Comparison of ENCODE assay signal across 22 cellular contexts in the genomic region with DNA sequence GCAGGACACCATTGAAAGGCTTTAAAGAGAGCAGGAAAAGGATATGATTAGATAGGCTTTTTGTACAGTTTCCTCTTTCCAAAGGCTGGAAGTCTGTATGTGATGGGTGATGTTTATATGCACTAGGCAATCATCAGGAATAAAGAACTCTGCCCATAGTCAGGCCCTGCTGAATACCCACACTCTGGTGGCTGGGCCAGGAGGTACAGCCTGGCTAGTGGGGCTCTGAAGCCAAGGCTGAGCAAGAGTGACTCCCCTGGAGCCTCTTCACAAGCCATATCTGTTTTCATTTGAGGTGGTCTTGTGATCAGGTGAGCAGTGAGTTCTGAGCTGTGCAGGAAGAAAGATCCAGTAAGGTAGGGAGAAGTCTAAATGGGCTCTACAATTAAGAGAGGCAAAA.
DNase-seq lines count a peak whose midpoint lies in the region; ATAC-seq, FAIRE-seq and TF ChIP-seq lines count a peak whose summit lies in the region.
"Had no signal": no experiment of that assay in that cellular context is flagged by ENCODE, and none has a peak within 500 bp of the region (broad histone marks: within the 10 kb centered on the region; RNA-seq: fewer than 3 reads in every experiment).

No MANE protein-coding gene starts in this region.

- FAIRE-seq in HepG2 (lab: Jason Lieb, UNC): no peak
- FAIRE-seq: G401.6, HTR-8/SVneo had no signal

- H3K4me2 ChIP-seq in HepG2 (ENCODE audit: low read depth, low read length): no peak overlapping the region

- H3K27ac Mint-ChIP-seq in endothelial cell (ENCODE audit: unreplicated experiment): peak overlapping the region; percentile 55
- H3K27ac Mint-ChIP-seq: B cell; CD8-positive, alpha-beta T cell had no signal

- in situ Hi-C loops in HepG2 (cut with HindIII; ENCODE audit: extremely low pct_ligation_motif_present, low pct_unique_long_range_greater_than_20kb) (loop anchor here (25.0 kb wide), 1 partner anchor 711 kb away; no protein-coding TSS in a partner anchor), ACHN (cut with HindIII; ENCODE audit: low pct_ligation_motif_present, low pct_unique_long_range_greater_than_20kb, low sequenced_read_pairs) (no loop called here)

- H3K36me3 Mint-ChIP-seq in endothelial cell (ENCODE audit: low read depth, unreplicated experiment): no peaks in the 10 kb centered on the region
- H3K36me3 Mint-ChIP-seq: CD8-positive, alpha-beta T cell had no signal

- TF ChIP-seq CTCF in HepG2 (CRISPR knock-in tag; IDR thresholded peaks at IDR 0.05): no peak
- TF ChIP-seq CTCF in right lobe of liver (IDR thresholded peaks at IDR 0.05): no peak
- no peak for TF ChIP-seq CTCF in endothelial cell (IDR thresholded peaks at IDR 0.05; ENCODE audit: unreplicated experiment)
- no peak for TF ChIP-seq CTCF in Peyer's patch (IDR thresholded peaks at IDR 0.05)

- no peak overlapping the region for H3K9ac ChIP-seq in HepG2 (ENCODE audit: insufficient read depth, low read depth, low read length)

- H3K27me3 Mint-ChIP-seq in endothelial cell (ENCODE audit: unreplicated experiment): no peaks in the 10 kb centered on the region

- POLR2A ChIA-PET in HepG2 (lab: Yijun Ruan, JAX): no interaction called here

- no TSS peak for BruUV-seq in HepG2 (replicated peaks; lab: Mats Ljungman, UMichigan)

- TF ChIP-seq EP300 in HepG2 (IDR thresholded peaks at IDR 0.05; ENCODE audit: low read depth in 2 of 2, low read length in 2 of 2) (no peak), HepG2 (CRISPR knock-in tag; IDR thresholded peaks at IDR 0.05; ENCODE audit: borderline replicate concordance) (no peak)

- H3K36me3 ChIP-seq in HepG2 (replicated peaks in 1 of 2; ENCODE audit: control insufficient read depth in 1 of 2, insufficient read depth in 2 of 2, low read length in 2 of 2) (no peaks in the 10 kb centered on the region), right lobe of liver (no peaks in the 10 kb centered on the region), Peyer's patch (no peaks in the 10 kb centered on the region)
- H3K36me3 ChIP-seq: MG63 had no signal

- H3K9me3 ChIP-seq in HepG2 (ENCODE audit: low read length): no peaks in the 10 kb centered on the region
- no peaks in the 10 kb centered on the region for H3K9me3 ChIP-seq in right lobe of liver
- no peaks in the 10 kb centered on the region for H3K9me3 ChIP-seq in Peyer's patch
- H3K9me3 ChIP-seq: Caco-2, MG63 had no signal

- H2AFZ ChIP-seq in HepG2 (ENCODE audit: low read length): no peak overlapping the region

- intact Hi-C loops in HepG2 (cut with micrococcal nuclease; ENCODE audit: unreplicated experiment): no loop called here
- intact Hi-C loops in right lobe of liver (cut with DNase I): no loop called here

- DNase-seq in HepG2 (ENCODE audit: low spot score) (no peak), right lobe of liver (no peak), NCI-H2227 (lab: John Stamatoyannopoulos, UW; ENCODE audit: unreplicated experiment) (peak; percentile 3), endothelial cell (ENCODE audit: low spot score) (no peak), substantia nigra (lab: John Stamatoyannopoulos, UW) (no peak), SK-N-DZ (ENCODE audit: low spot score) (no peak), Peyer's patch (no peak), ACHN (no peak)
- DNase-seq: 8988T; Caco-2; CD8-positive, alpha-beta T cell; H9; KG1; MG63; NCI-H2029; NCI-H526 treated with DMSO at 0.1 percent for 48 hours; SIG-M5 had no signal

- no peak overlapping the region for H3K4me3 ChIP-seq in HepG2 (replicated peaks in 1 of 3; ENCODE audit: insufficient read depth in 1 of 3, low read depth in 2 of 3, low read length in 3 of 3)
- H3K4me3 ChIP-seq in right lobe of liver: no peak overlapping the region
- H3K4me3 ChIP-seq in Peyer's patch: no peak overlapping the region
- H3K4me3 ChIP-seq: MG63 had no signal

- H3K79me2 ChIP-seq in HepG2 (ENCODE audit: insufficient read depth, low read length): no peaks in the 10 kb centered on the region

- no peak overlapping the region for H3K4me3 Mint-ChIP-seq in endothelial cell (ENCODE audit: unreplicated experiment)
- H3K4me3 Mint-ChIP-seq: B cell; CD8-positive, alpha-beta T cell; H9 had no signal

- no peaks in the 10 kb centered on the region for H3K27me3 ChIP-seq in HepG2 (ENCODE audit: control insufficient read depth in 1 of 2, insufficient read depth in 2 of 2, low read length in 2 of 2)
- H3K27me3 ChIP-seq in right lobe of liver: no peaks in the 10 kb centered on the region
- no peaks in the 10 kb centered on the region for H3K27me3 ChIP-seq in Peyer's patch
- H3K27me3 ChIP-seq: MG63 had no signal

- ATAC-seq in HepG2: peak; percentile 46; the same call in 2 of the 3 replicates
- no peak for ATAC-seq in right lobe of liver
- ATAC-seq: CD8-positive, alpha-beta T cell; Panc1 had no signal

- H3K27ac ChIP-seq in HepG2 (ENCODE audit: extremely low read length, insufficient read depth, low read length) (no peak overlapping the region), right lobe of liver (no peak overlapping the region), substantia nigra (ENCODE audit: low read depth, low read length, poor library complexity, severe bottlenecking) (peak overlapping the region; percentile 2), Peyer's patch (no peak overlapping the region)
- H3K27ac ChIP-seq: C4-2B had no signal

- TF ChIP-seq POLR2A in HepG2 (IDR thresholded peaks at IDR 0.05; ENCODE audit: insufficient read depth in 1 of 2, low read depth in 2 of 2, low read length in 2 of 2) (no peak), right lobe of liver (IDR thresholded peaks at IDR 0.05) (no peak), Peyer's patch (IDR thresholded peaks at IDR 0.05) (no peak)

- TF ChIP-seq RAD21 in HepG2 (CRISPR knock-in tag; IDR thresholded peaks at IDR 0.05): no peak

- H3K9me3 Mint-ChIP-seq in endothelial cell (ENCODE audit: unreplicated experiment): no peaks in the 10 kb centered on the region
- H3K9me3 Mint-ChIP-seq: CD8-positive, alpha-beta T cell; H9 had no signal

- no peaks in the 10 kb centered on the region for H4K20me1 ChIP-seq in HepG2 (ENCODE audit: insufficient read depth, low read length)

- no peaks in the 10 kb centered on the region for H3K4me1 ChIP-seq in HepG2 (ENCODE audit: insufficient read depth, low read length)
- H3K4me1 ChIP-seq in right lobe of liver: no peaks in the 10 kb centered on the region
- H3K4me1 ChIP-seq in Peyer's patch: no peaks in the 10 kb centered on the region
- H3K4me1 ChIP-seq: Caco-2 had no signal

- CTCF ChIA-PET in HepG2 (lab: Yijun Ruan, JAX; ENCODE audit: low intra/inter-chr PET ratio, low total read pairs): no interaction called here

- peaks cover 12% of the 10 kb centered on the region for H3K4me1 Mint-ChIP-seq in endothelial cell (ENCODE audit: unreplicated experiment)
- H3K4me1 Mint-ChIP-seq: B cell, H9 had no signal

TF ChIP-seq in HepG2, 621 proteins besides CTCF, POLR2A, EP300 and RAD21 (continues in another document):
- TF ChIP-seq ZNF839 (CRISPR knock-in tag; IDR thresholded peaks at IDR 0.05; ENCODE audit: borderline replicate concordance) (no peak), GRHL1 (CRISPR knock-in tag; conservative IDR thresholded peaks at IDR 0.05) (no peak), ETV5 (CRISPR knock-in tag; IDR thresholded peaks at IDR 0.05; ENCODE audit: borderline replicate concordance) (no peak), GTF2F1 (IDR thresholded peaks at IDR 0.05; ENCODE audit: low read length) (no peak), HMGA1 (CRISPR knock-in tag; conservative IDR thresholded peaks at IDR 0.05) (no peak), NR0B2 (CRISPR knock-in tag; IDR thresholded peaks at IDR 0.05) (no peak), ZNF747 (CRISPR knock-in tag; IDR thresholded peaks at IDR 0.05; ENCODE audit: borderline replicate concordance) (no peak)
- TF ChIP-seq, protein P1, sequence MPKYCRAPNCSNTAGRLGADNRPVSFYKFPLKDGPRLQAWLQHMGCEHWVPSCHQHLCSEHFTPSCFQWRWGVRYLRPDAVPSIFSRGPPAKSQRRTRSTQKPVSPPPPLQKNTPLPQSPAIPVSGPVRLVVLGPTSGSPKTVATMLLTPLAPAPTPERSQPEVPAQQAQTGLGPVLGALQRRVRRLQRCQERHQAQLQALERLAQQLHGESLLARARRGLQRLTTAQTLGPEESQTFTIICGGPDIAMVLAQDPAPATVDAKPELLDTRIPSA (CRISPR knock-in tag; IDR thresholded peaks at IDR 0.05; ENCODE audit: borderline replicate concordance): no peak
- TF ChIP-seq, protein P2, sequence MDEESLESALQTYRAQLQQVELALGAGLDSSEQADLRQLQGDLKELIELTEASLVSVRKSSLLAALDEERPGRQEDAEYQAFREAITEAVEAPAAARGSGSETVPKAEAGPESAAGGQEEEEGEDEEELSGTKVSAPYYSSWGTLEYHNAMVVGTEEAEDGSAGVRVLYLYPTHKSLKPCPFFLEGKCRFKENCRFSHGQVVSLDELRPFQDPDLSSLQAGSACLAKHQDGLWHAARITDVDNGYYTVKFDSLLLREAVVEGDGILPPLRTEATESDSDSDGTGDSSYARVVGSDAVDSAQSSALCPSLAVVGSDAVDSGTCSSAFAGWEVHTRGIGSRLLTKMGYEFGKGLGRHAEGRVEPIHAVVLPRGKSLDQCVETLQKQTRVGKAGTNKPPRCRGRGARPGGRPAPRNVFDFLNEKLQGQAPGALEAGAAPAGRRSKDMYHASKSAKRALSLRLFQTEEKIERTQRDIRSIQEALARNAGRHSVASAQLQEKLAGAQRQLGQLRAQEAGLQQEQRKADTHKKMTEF (CRISPR knock-in tag; IDR thresholded peaks at IDR 0.05): no peak
